In the genomic region with DNA sequence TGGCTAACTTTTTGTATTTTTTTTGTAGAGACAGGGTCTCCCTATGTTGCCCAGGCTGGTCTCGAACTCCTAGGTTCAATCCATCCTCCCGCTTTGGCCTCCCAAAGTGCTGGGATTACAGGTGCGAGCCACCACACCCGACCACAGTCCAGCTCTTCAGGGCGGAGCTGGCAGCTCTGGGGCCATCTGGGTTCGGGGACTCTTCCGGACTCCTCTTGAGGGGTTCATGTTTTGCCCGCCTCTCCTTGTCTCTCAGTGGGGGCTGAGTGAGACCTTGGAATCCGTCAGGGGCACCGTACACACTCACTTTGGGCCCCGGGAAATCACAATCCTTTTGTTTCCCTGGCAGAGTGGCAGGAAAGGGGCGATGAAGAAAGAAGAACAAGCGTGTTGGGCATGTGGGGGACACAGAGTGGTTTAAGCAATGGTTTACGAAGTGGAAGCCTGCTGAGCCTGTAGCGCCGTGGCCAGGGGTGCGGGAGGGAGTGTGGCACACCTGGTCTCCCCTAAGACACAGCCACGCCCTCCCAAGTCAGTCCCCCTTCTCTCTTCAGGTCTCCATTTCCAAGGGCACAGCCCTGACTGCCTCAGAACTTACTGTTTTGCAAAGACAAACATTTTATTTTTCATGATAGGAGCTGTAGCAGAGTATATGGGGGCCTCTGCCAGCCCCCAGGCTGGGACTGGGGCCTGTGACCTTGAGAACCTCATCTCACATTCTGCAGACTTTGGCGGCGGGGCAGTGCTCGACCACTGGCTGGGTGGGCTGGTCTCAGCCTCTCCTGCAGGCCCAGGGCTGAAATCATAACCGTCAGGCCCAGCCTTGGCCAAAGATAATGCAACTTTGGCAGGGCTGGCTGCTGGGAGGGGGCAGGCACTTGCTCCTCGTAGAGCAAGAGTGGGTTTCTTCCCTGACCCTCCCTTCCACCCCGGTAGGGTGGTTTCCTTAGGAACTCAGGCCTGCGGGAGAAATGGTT, we compare ENCODE assay signal across 10 cellular contexts. TPM values are rescaled to one million over a fixed set of nuclear protein-coding genes. Genes with fewer than 3 reads are reported as not detected.
DNase-seq lines count a peak whose midpoint lies in the region; ATAC-seq, FAIRE-seq and TF ChIP-seq lines count a peak whose summit lies in the region.
"Had no signal": no experiment of that assay in that cellular context is flagged by ENCODE, and none has a peak within 500 bp of the region (broad histone marks: within the 10 kb centered on the region; RNA-seq: fewer than 3 reads in every experiment).

No MANE protein-coding gene starts in this region.

- peaks cover 24% of the 10 kb centered on the region for H3K9me1 ChIP-seq in IMR-90 (ENCODE audit: insufficient read depth, low read length)

- H2BK120ac ChIP-seq in IMR-90 (ENCODE audit: low read depth, low read length): peak overlapping the region; percentile 97

- H3K27ac ChIP-seq in IMR-90 (ENCODE audit: insufficient read depth, low read length) (peak overlapping the region; percentile 40), body of pancreas (no peak overlapping the region), HepG2 (ENCODE audit: extremely low read length, insufficient read depth, low read length) (no peak overlapping the region), spleen (peak overlapping the region in 5 of 8 donors; percentile 48 to 64 (median 57)), dorsolateral prefrontal cortex (peak overlapping the region in 1 of 59 donors; percentile 11)

- TF ChIP-seq CTCF in IMR-90 (conservative IDR thresholded peaks at IDR 0.05; ENCODE audit: low read depth, low read length) (no peak), body of pancreas (IDR thresholded peaks at IDR 0.05) (no peak), HepG2 (CRISPR knock-in tag; IDR thresholded peaks at IDR 0.05) (no peak), spleen (IDR thresholded peaks at IDR 0.05 in 8 of 11, conservative IDR thresholded peaks at IDR 0.05 in 3 of 11) (no peak), dorsolateral prefrontal cortex (IDR thresholded peaks at IDR 0.05 in 54 of 56, conservative IDR thresholded peaks at IDR 0.05 in 2 of 56; ENCODE audit: low read depth in 1 of 56, partially characterized antibody in 56 of 56) (peak in 1 of 56 donors; percentile 24)

- in situ Hi-C loops in IMR-90 (cut with MboI; ENCODE audit: low sequenced_read_pairs): no loop called here
- in situ Hi-C loops in HepG2 (cut with HindIII; ENCODE audit: extremely low pct_ligation_motif_present, low pct_unique_long_range_greater_than_20kb): no loop called here

- ATAC-seq in IMR-90 (ENCODE audit: low read depth) (peak; percentile 2), body of pancreas (peak; percentile 13), HepG2 (peak; percentile 20)

- H3K4me1 ChIP-seq in IMR-90 (ENCODE audit: control insufficient read depth, insufficient read depth, low read length): peaks cover 27% of the 10 kb centered on the region
- H3K4me1 ChIP-seq in body of pancreas: no peaks in the 10 kb centered on the region
- H3K4me1 ChIP-seq in HepG2 (ENCODE audit: insufficient read depth, low read length): peaks cover 62% of the 10 kb centered on the region
- peaks cover 17 to 72% (median 35%) of the 10 kb centered on the region in 6 donors for H3K4me1 ChIP-seq in spleen

- H3K56ac ChIP-seq in IMR-90 (ENCODE audit: extremely low read depth, insufficient read depth, low read length): peak overlapping the region; percentile 43; the same call in 1 of the 2 replicates

- no peaks in the 10 kb centered on the region for H3K79me2 ChIP-seq in HepG2 (ENCODE audit: insufficient read depth, low read length)

- dilution Hi-C loops in IMR-90 (cut with HindIII; ENCODE audit: low sequenced_read_pairs, unreplicated experiment): no loop called here

- H3K9ac ChIP-seq in IMR-90 (ENCODE audit: low read depth, low read length) (peak overlapping the region; percentile 47), HepG2 (ENCODE audit: insufficient read depth, low read depth, low read length) (no peak overlapping the region)

- H3K4me3 ChIP-seq in IMR-90 (ENCODE audit: insufficient read depth, low read depth, low read length): no peak overlapping the region
- no peak overlapping the region for H3K4me3 ChIP-seq in body of pancreas
- H3K4me3 ChIP-seq in HepG2 (replicated peaks in 1 of 3; ENCODE audit: insufficient read depth in 1 of 3, low read depth in 2 of 3, low read length in 3 of 3): no peak overlapping the region
- no peak overlapping the region for H3K4me3 ChIP-seq in spleen
- no peak overlapping the region for H3K4me3 ChIP-seq in dorsolateral prefrontal cortex
- H3K4me3 ChIP-seq: gastrocnemius medialis had no signal

- peaks cover 0 to 19% of the 10 kb centered on the region in 2 experiments; a peak in 2 of 4 replicates for H3K79me1 ChIP-seq in IMR-90 (ENCODE audit: low read depth in 1 of 2, low read length in 2 of 2)

- peak overlapping the region; percentile 96 for H3K4ac ChIP-seq in IMR-90 (ENCODE audit: low read depth, low read length)

- TF ChIP-seq RAD21 in IMR-90 (IDR thresholded peaks at IDR 0.05; ENCODE audit: low read length) (no peak), HepG2 (CRISPR knock-in tag; IDR thresholded peaks at IDR 0.05) (no peak)

- H4K91ac ChIP-seq in IMR-90 (ENCODE audit: insufficient read depth, low read depth, low read length): peak overlapping the region; percentile 96

- H2AFZ ChIP-seq in IMR-90 (replicated peaks; ENCODE audit: low read length, poor library complexity) (peak overlapping the region; percentile 95), HepG2 (ENCODE audit: low read length) (no peak overlapping the region)

- H4K20me1 ChIP-seq in IMR-90 (ENCODE audit: insufficient read depth, low read length) (no peaks in the 10 kb centered on the region), HepG2 (ENCODE audit: insufficient read depth, low read length) (no peaks in the 10 kb centered on the region)

- CTCF ChIA-PET in IMR-90 (lab: Yijun Ruan, JAX) (interaction anchor here (0.6 to 1.7 kb wide), 15 partner anchors 10 to 85 kb away, joined by 3 to 19 read pairs (median 5); a partner anchor contains a TSS), HepG2 (lab: Yijun Ruan, JAX; ENCODE audit: low intra/inter-chr PET ratio, low total read pairs) (interaction anchor here (0.7 to 2.1 kb wide), 4 partner anchors 34 to 85 kb away, joined by 3 to 13 read pairs (median 8); no protein-coding TSS in a partner anchor)

- H3K9me3 ChIP-seq in IMR-90 (ENCODE audit: control insufficient read depth, insufficient read depth, low read length) (no peaks in the 10 kb centered on the region), body of pancreas (no peaks in the 10 kb centered on the region), HepG2 (ENCODE audit: low read length) (no peaks in the 10 kb centered on the region), spleen (no peaks in the 10 kb centered on the region)
- H3K9me3 ChIP-seq: gastrocnemius medialis had no signal

- WGBS in IMR-90 (ENCODE audit: extremely low coverage in 2 of 2, insufficient read length in 1 of 2), 2 experiments: 67% methylated on average over 7 of the region's 25 CpGs; no CpG with 5 or more reads in 1 of the 2 experiments
- 63 to 69% methylated on average over 21 to 24 of the region's 25 CpGs for WGBS in body of pancreas, 2 donors
- WGBS in HepG2 (ENCODE audit: low lambda C conversion rate): 67% methylated on average over 23 of the region's 25 CpGs
- WGBS in spleen, 5 donors: 76 to 87% (median 77%) methylated on average over 22 to 25 of the region's 25 CpGs

- POLR2A ChIA-PET in IMR-90 (lab: Charles Lee; ENCODE audit: unreplicated experiment): interaction anchor here (0.5 to 1.2 kb wide), 5 partner anchors 11 to 81 kb away, joined by 3 to 6 read pairs (median 4); no protein-coding TSS in a partner anchor
- POLR2A ChIA-PET in HepG2 (lab: Yijun Ruan, JAX): interaction anchor here (0.6 to 1.7 kb wide), 10 partner anchors 27 to 1093 kb away, joined by 3 to 8 read pairs (median 4); a partner anchor contains a TSS

- peak overlapping the region; percentile 49 for H2BK5ac ChIP-seq in IMR-90 (ENCODE audit: low read depth, low read length, poor library complexity, severe bottlenecking)

- H3K36me3 ChIP-seq in IMR-90 (ENCODE audit: control insufficient read depth, insufficient read depth, low read length): no peaks in the 10 kb centered on the region
- no peaks in the 10 kb centered on the region for H3K36me3 ChIP-seq in body of pancreas (replicated peaks in 1 of 2; ENCODE audit: insufficient read depth in 1 of 2, low read depth in 2 of 2)
- no peaks in the 10 kb centered on the region for H3K36me3 ChIP-seq in HepG2 (replicated peaks in 1 of 2; ENCODE audit: control insufficient read depth in 1 of 2, insufficient read depth in 2 of 2, low read length in 2 of 2)
- H3K36me3 ChIP-seq in spleen: no peaks in the 10 kb centered on the region
- H3K36me3 ChIP-seq: gastrocnemius medialis had no signal

- H3K27me3 ChIP-seq in IMR-90 (ENCODE audit: control insufficient read depth, insufficient read depth, low read length) (no peaks in the 10 kb centered on the region), body of pancreas (no peaks in the 10 kb centered on the region), HepG2 (ENCODE audit: control insufficient read depth in 1 of 2, insufficient read depth in 2 of 2, low read length in 2 of 2) (no peaks in the 10 kb centered on the region), spleen (replicated peaks in 1 of 7) (no peaks in the 10 kb centered on the region), dorsolateral prefrontal cortex (no peaks in the 10 kb centered on the region)
- H3K27me3 ChIP-seq: gastrocnemius medialis had no signal

- no peak for FAIRE-seq in HepG2 (lab: Jason Lieb, UNC)

- TF ChIP-seq POLR2A in IMR-90 (IDR thresholded peaks at IDR 0.05; ENCODE audit: low read depth, low read length): no peak
- no peak for TF ChIP-seq POLR2A in body of pancreas (IDR thresholded peaks at IDR 0.05)
- TF ChIP-seq POLR2A in HepG2 (IDR thresholded peaks at IDR 0.05; ENCODE audit: insufficient read depth in 1 of 2, low read depth in 2 of 2, low read length in 2 of 2): no peak
- TF ChIP-seq POLR2A in spleen (IDR thresholded peaks at IDR 0.05): no peak

- H2BK15ac ChIP-seq in IMR-90 (ENCODE audit: low read depth, low read length): peak overlapping the region; percentile 83; the same call in 2 of the 3 replicates

- peak overlapping the region; percentile 90 for H2AK9ac ChIP-seq in IMR-90 (replicated peaks; ENCODE audit: low read depth, low read length, poor library complexity)

- BruUV-seq in IMR-90 (replicated peaks; lab: Mats Ljungman, UMichigan): no TSS peak
- no TSS peak for BruUV-seq in HepG2 (replicated peaks; lab: Mats Ljungman, UMichigan)

- H2BK20ac ChIP-seq in IMR-90 (ENCODE audit: low read depth, low read length): peak overlapping the region; percentile 87

- intact Hi-C loops in IMR-90 (cut with micrococcal nuclease): loop anchor here (1.0 to 2.0 kb wide), 5 partner anchors 34 to 117 kb away; no protein-coding TSS in a partner anchor
- intact Hi-C loops in body of pancreas (cut with DNase I): no loop called here
- intact Hi-C loops in HepG2 (cut with micrococcal nuclease; ENCODE audit: unreplicated experiment): loop anchor here (1.0 to 5.0 kb wide), 2 partner anchors 34 to 57 kb away; no protein-coding TSS in a partner anchor
- intact Hi-C loops in spleen (cut with DNase I; ENCODE audit: low total_unique reads): loop anchor here (10.0 kb wide), 1 partner anchor 49 kb away; no protein-coding TSS in a partner anchor
- intact Hi-C loops in dorsolateral prefrontal cortex (cut with DNase I): no loop called here

- peak overlapping the region; percentile 96 for H2AK5ac ChIP-seq in IMR-90 (ENCODE audit: low read depth, low read length)

- TF ChIP-seq EP300 in HepG2 (IDR thresholded peaks at IDR 0.05; ENCODE audit: low read depth in 2 of 2, low read length in 2 of 2): no peak
- no peak for TF ChIP-seq EP300 in HepG2 (CRISPR knock-in tag; IDR thresholded peaks at IDR 0.05; ENCODE audit: borderline replicate concordance)

- H4K5ac ChIP-seq in IMR-90 (ENCODE audit: low read depth, low read length): peak overlapping the region; percentile 48

- peak overlapping the region; percentile 83; the same call in 1 of the 2 replicates for H3K23ac ChIP-seq in IMR-90 (ENCODE audit: low read depth, low read length)

- H3K4me2 ChIP-seq in IMR-90 (ENCODE audit: low read depth, low read length) (no peak overlapping the region), HepG2 (ENCODE audit: low read depth, low read length) (peak overlapping the region; percentile 26; the same call in 1 of the 2 replicates)

- peak overlapping the region; percentile 90 for H3K14ac ChIP-seq in IMR-90 (replicated peaks; ENCODE audit: low read depth, low read length)

- DNase-seq in IMR-90: no peak
- no peak for DNase-seq in body of pancreas
- DNase-seq in HepG2 (ENCODE audit: low spot score): no peak
- DNase-seq in spleen: no peak
- no peak for DNase-seq in NOMO-1 treated with dmso at 0.1 percent for 144 hours (lab: John Stamatoyannopoulos, UW; ENCODE audit: unreplicated experiment)
- no peak for DNase-seq in stimulated activated CD4-positive, alpha-beta T cell treated with anti-CD3 and anti-CD28 coated beads, Interleukin-12 subunit alpha, Interleukin-12 subunit beta, amount 100 ng/mL, for 4 hours
- DNase-seq in dorsolateral prefrontal cortex: no peak
- no peak for DNase-seq in activated CD8-positive, alpha-beta memory T cell treated with anti-CD3 and anti-CD28 coated beads for 24 hours
- DNase-seq: GOT3 had no signal

- H4K8ac ChIP-seq in IMR-90 (ENCODE audit: low read depth in 2 of 2, low read length in 2 of 2): peak overlapping the region; percentile 83 to 93

- peak overlapping the region; percentile 31 for H3K18ac ChIP-seq in IMR-90 (ENCODE audit: low read depth, low read length)

RNA-seq across cellular contexts. Expression of a gene that starts 25.9 kb away (rescaled TPM):
- total RNA-seq in IMR-90 (2012; rRNA removed) (0.28 TPM in 1 of 2 replicates, not detected in the other), body of pancreas (not detected), HepG2 (2016; rRNA removed; fragmentation: Illumina TruSeq; extraction: Trizol) (0.58 TPM in 2 replicates), spleen (1 to 10 TPM in 1 of 7 donors, under 1 TPM in 5, not detected in 1; 0.14 to 1.3 (median 0.41) TPM), dorsolateral prefrontal cortex (not detected)
- polyA plus RNA-seq in IMR-90 (2012; rRNA removed) (0.07 TPM in 1 of 2 replicates, not detected in the other), HepG2 (2011; rRNA removed) (1.7 and 2.1 TPM in 2 replicates), spleen (under 1 TPM; 0.15 to 0.45 (median 0.21) TPM)
- 0.07 and 0.08 TPM in 2 replicates for polyA plus RNA-seq in IMR-90 (2012; cell fraction: cytosol; rRNA removed)
- polyA plus RNA-seq in IMR-90 (2012; cell fraction: nucleus; rRNA removed; ENCODE audit: low replicate concordance): 0.33 and 0.57 TPM in 2 replicates
- 0.18 and 0.20 TPM in 2 replicates for total RNA-seq in HepG2 (2016; cell fraction: cytosol; rRNA removed; fragmentation: Illumina TruSeq; extraction: Trizol; ENCODE audit: low read depth)
- 0.32 and 0.51 TPM in 2 replicates for total RNA-seq in HepG2 (2016; cell fraction: insoluble cytoplasmic fraction; rRNA removed; fragmentation: Illumina TruSeq; extraction: Trizol)
- 0.31 and 0.38 TPM in 2 replicates for total RNA-seq in HepG2 (2016; cell fraction: membrane; rRNA removed; fragmentation: Illumina TruSeq; extraction: Trizol)
- total RNA-seq in HepG2 (2016; cell fraction: nucleus; rRNA removed; fragmentation: Illumina TruSeq; extraction: Trizol): 0.37 and 1.3 TPM in 2 replicates
- polyA plus RNA-seq in HepG2 (2011; cell fraction: cytosol; rRNA removed): 0.69 and 1.3 TPM in 2 replicates
- 7.1 and 10.8 TPM in 2 replicates for polyA plus RNA-seq in HepG2 (2011; cell fraction: nucleus; rRNA removed)
- 0.37 and 0.42 TPM in 2 replicates for polyA plus RNA-seq in HepG2 (2012)
- 0.20 and 0.22 TPM in 2 replicates for polyA plus RNA-seq in HepG2 (2016; cell fraction: cytosol; fragmentation: Illumina TruSeq; extraction: Trizol; ENCODE audit: low read depth)
- 1.3 and 2.3 TPM in 2 replicates for polyA plus RNA-seq in HepG2 (2016; cell fraction: insoluble cytoplasmic fraction; fragmentation: Illumina TruSeq; extraction: Trizol; ENCODE audit: low read depth)
- 0.34 and 0.72 TPM in 2 replicates for polyA plus RNA-seq in HepG2 (2016; cell fraction: membrane; fragmentation: Illumina TruSeq; extraction: Trizol; ENCODE audit: low read depth)
- polyA plus RNA-seq in HepG2 (2016; cell fraction: nucleus; fragmentation: Illumina TruSeq; extraction: Trizol; ENCODE audit: insufficient read depth, low read depth): 4.4 and 6.8 TPM in 2 replicates
- polyA minus RNA-seq in HepG2 (2011; rRNA and poly(A)+ RNA removed; ENCODE audit: low replicate concordance): 7.4 and 24.1 TPM in 2 replicates
- polyA minus RNA-seq in HepG2 (2011; cell fraction: cytosol; rRNA and poly(A)+ RNA removed): 2.6 and 3.7 TPM in 2 replicates
- 4.0 and 6.1 TPM in 2 replicates for polyA minus RNA-seq in HepG2 (2011; cell fraction: nucleus; rRNA and poly(A)+ RNA removed)

RNA-seq across cellular contexts. Expression of a gene that starts 32.3 kb away (rescaled TPM):
- 257 and 308 TPM in 2 replicates for total RNA-seq in IMR-90 (2012; rRNA removed)
- polyA plus RNA-seq in IMR-90 (2012; rRNA removed): 1,187 TPM in 2 replicates
- 1,397 and 1,707 TPM in 2 replicates for polyA plus RNA-seq in IMR-90 (2012; cell fraction: cytosol; rRNA removed)
- polyA plus RNA-seq in IMR-90 (2012; cell fraction: nucleus; rRNA removed; ENCODE audit: low replicate concordance): 452 and 510 TPM in 2 replicates
- total RNA-seq in body of pancreas: 100 to 1,000 TPM in 1 of 2 donors, 10 to 100 TPM in 1; 88.7 to 315 TPM
- total RNA-seq in HepG2 (2016; rRNA removed; fragmentation: Illumina TruSeq; extraction: Trizol): 4.1 and 4.9 TPM in 2 replicates
- 3.4 and 4.0 TPM in 2 replicates for total RNA-seq in HepG2 (2016; cell fraction: cytosol; rRNA removed; fragmentation: Illumina TruSeq; extraction: Trizol; ENCODE audit: low read depth)
- total RNA-seq in HepG2 (2016; cell fraction: insoluble cytoplasmic fraction; rRNA removed; fragmentation: Illumina TruSeq; extraction: Trizol): 3.5 and 4.8 TPM in 2 replicates
- total RNA-seq in HepG2 (2016; cell fraction: membrane; rRNA removed; fragmentation: Illumina TruSeq; extraction: Trizol): 10.9 and 13.2 TPM in 2 replicates
- 10.1 and 10.9 TPM in 2 replicates for total RNA-seq in HepG2 (2016; cell fraction: nucleus; rRNA removed; fragmentation: Illumina TruSeq; extraction: Trizol)
- 43.6 and 49.0 TPM in 2 replicates for polyA plus RNA-seq in HepG2 (2011; rRNA removed)
- 42.1 and 55.6 TPM in 2 replicates for polyA plus RNA-seq in HepG2 (2011; cell fraction: cytosol; rRNA removed)
- 26.0 and 26.1 TPM in 2 replicates for polyA plus RNA-seq in HepG2 (2011; cell fraction: nucleus; rRNA removed)
- 23.1 and 40.9 TPM in 2 replicates for polyA plus RNA-seq in HepG2 (2012)
- 11.4 and 15.1 TPM in 2 replicates for polyA plus RNA-seq in HepG2 (2016; cell fraction: cytosol; fragmentation: Illumina TruSeq; extraction: Trizol; ENCODE audit: low read depth)
- polyA plus RNA-seq in HepG2 (2016; cell fraction: insoluble cytoplasmic fraction; fragmentation: Illumina TruSeq; extraction: Trizol; ENCODE audit: low read depth): 10.4 and 12.4 TPM in 2 replicates
- 18.8 and 25.1 TPM in 2 replicates for polyA plus RNA-seq in HepG2 (2016; cell fraction: membrane; fragmentation: Illumina TruSeq; extraction: Trizol; ENCODE audit: low read depth)
- 24.8 and 29.0 TPM in 2 replicates for polyA plus RNA-seq in HepG2 (2016; cell fraction: nucleus; fragmentation: Illumina TruSeq; extraction: Trizol; ENCODE audit: insufficient read depth, low read depth)
- polyA minus RNA-seq in HepG2 (2011; rRNA and poly(A)+ RNA removed; ENCODE audit: low replicate concordance): 0.19 and 99.5 TPM in 2 replicates
- polyA minus RNA-seq in HepG2 (2011; cell fraction: cytosol; rRNA and poly(A)+ RNA removed): 36.8 and 40.1 TPM in 2 replicates
- polyA minus RNA-seq in HepG2 (2011; cell fraction: nucleus; rRNA and poly(A)+ RNA removed): 12.3 and 12.9 TPM in 2 replicates
- 100 to 1,000 TPM; 287 to 537 (median 336) TPM for total RNA-seq in spleen
- polyA plus RNA-seq in spleen: 100 to 1,000 TPM in 2 of 3 donors, 10 to 100 TPM in 1; 49.3 to 131 (median 107) TPM
- 100 to 1,000 TPM in 2 of 120 experiments, 10 to 100 TPM in 115, 1 to 10 TPM in 3; 8.8 to 151 (median 22.2) TPM for total RNA-seq in dorsolateral prefrontal cortex

RNA-seq across cellular contexts. Expression of a gene that starts 57.8 kb away (rescaled TPM):
- 68.5 and 118 TPM in 2 replicates for total RNA-seq in IMR-90 (2012; rRNA removed)
- 40.2 and 43.4 TPM in 2 replicates for polyA plus RNA-seq in IMR-90 (2012; rRNA removed)
- 3.3 and 5.3 TPM in 2 replicates for polyA plus RNA-seq in IMR-90 (2012; cell fraction: cytosol; rRNA removed)
- polyA plus RNA-seq in IMR-90 (2012; cell fraction: nucleus; rRNA removed; ENCODE audit: low replicate concordance): 2.7 and 19.5 TPM in 2 replicates
- total RNA-seq in body of pancreas: under 1 TPM in 1 of 2 donors, not detected in 1; 0.33 TPM
- total RNA-seq in HepG2 (2016; rRNA removed; fragmentation: Illumina TruSeq; extraction: Trizol): 327 and 614 TPM in 2 replicates
- total RNA-seq in HepG2 (2016; cell fraction: cytosol; rRNA removed; fragmentation: Illumina TruSeq; extraction: Trizol; ENCODE audit: low read depth): 35.7 and 38.5 TPM in 2 replicates
- 330 and 598 TPM in 2 replicates for total RNA-seq in HepG2 (2016; cell fraction: insoluble cytoplasmic fraction; rRNA removed; fragmentation: Illumina TruSeq; extraction: Trizol)
- total RNA-seq in HepG2 (2016; cell fraction: membrane; rRNA removed; fragmentation: Illumina TruSeq; extraction: Trizol): 112 and 128 TPM in 2 replicates
- total RNA-seq in HepG2 (2016; cell fraction: nucleus; rRNA removed; fragmentation: Illumina TruSeq; extraction: Trizol): 262 and 265 TPM in 2 replicates
- polyA plus RNA-seq in HepG2 (2011; rRNA removed): 52.7 and 108 TPM in 2 replicates
- 35.8 and 39.5 TPM in 2 replicates for polyA plus RNA-seq in HepG2 (2011; cell fraction: cytosol; rRNA removed)
- polyA plus RNA-seq in HepG2 (2011; cell fraction: nucleus; rRNA removed): 38.5 and 46.3 TPM in 2 replicates
- polyA plus RNA-seq in HepG2 (2012): 78.9 and 178 TPM in 2 replicates
- polyA plus RNA-seq in HepG2 (2016; cell fraction: cytosol; fragmentation: Illumina TruSeq; extraction: Trizol; ENCODE audit: low read depth): 13.7 and 16.7 TPM in 2 replicates
- polyA plus RNA-seq in HepG2 (2016; cell fraction: insoluble cytoplasmic fraction; fragmentation: Illumina TruSeq; extraction: Trizol; ENCODE audit: low read depth): 406 and 447 TPM in 2 replicates
- polyA plus RNA-seq in HepG2 (2016; cell fraction: membrane; fragmentation: Illumina TruSeq; extraction: Trizol; ENCODE audit: low read depth): 56.7 and 60.4 TPM in 2 replicates
- polyA plus RNA-seq in HepG2 (2016; cell fraction: nucleus; fragmentation: Illumina TruSeq; extraction: Trizol; ENCODE audit: insufficient read depth, low read depth): 324 and 347 TPM in 2 replicates
- 29.3 and 72.8 TPM in 2 replicates for polyA minus RNA-seq in HepG2 (2011; rRNA and poly(A)+ RNA removed; ENCODE audit: low replicate concordance)
- polyA minus RNA-seq in HepG2 (2011; cell fraction: cytosol; rRNA and poly(A)+ RNA removed): 58.4 and 82.8 TPM in 2 replicates
- 83.2 and 96.0 TPM in 2 replicates for polyA minus RNA-seq in HepG2 (2011; cell fraction: nucleus; rRNA and poly(A)+ RNA removed)
- 10 to 100 TPM in 5 of 7 donors, 1 to 10 TPM in 2; 5.5 to 37.5 (median 14.4) TPM for total RNA-seq in spleen
- polyA plus RNA-seq in spleen: 10 to 100 TPM in 1 of 3 donors, 1 to 10 TPM in 2; 5.8 to 27.5 (median 8.1) TPM
- total RNA-seq in dorsolateral prefrontal cortex: 1 to 10 TPM in 14 of 120 experiments, under 1 TPM in 41, not detected in 65; 0.04 to 3.1 (median 0.42) TPM

Comparison
In these comparisons a context has a peak if more than half of its experiments do, and no peak if none do; other contexts are left out.
1. H3K27ac ChIP-seq: peak in IMR-90 (single experiment) and spleen (5 of 8); none in body of pancreas (0 of 4) and HepG2 (single experiment).
2. intact Hi-C loops: an anchor here in IMR-90 (1.0 to 2.0 kb wide), HepG2 (1.0 to 5.0 kb wide) and spleen (10.0 kb wide); none called in body of pancreas and dorsolateral prefrontal cortex.
3. Peak in every context shown above with its lines, with median percentiles within 50 percentile points of each other: ATAC-seq.